In genomic region chr11:18588297-18589252, GRCh38 we compare ENCODE assay signal across 1 cellular context.
TF ChIP-seq lines count a peak whose summit lies in the region.

Gene UEVLD (minus strand): TSS chr11:18588734. CDS start chr11:18588654, 80 bp downstream.

TF ChIP-seq in GM12878, 131 proteins besides CTCF, POLR2A, EP300 and RAD21 (continued from another document and continues in another):
- TF ChIP-seq, protein P1, sequence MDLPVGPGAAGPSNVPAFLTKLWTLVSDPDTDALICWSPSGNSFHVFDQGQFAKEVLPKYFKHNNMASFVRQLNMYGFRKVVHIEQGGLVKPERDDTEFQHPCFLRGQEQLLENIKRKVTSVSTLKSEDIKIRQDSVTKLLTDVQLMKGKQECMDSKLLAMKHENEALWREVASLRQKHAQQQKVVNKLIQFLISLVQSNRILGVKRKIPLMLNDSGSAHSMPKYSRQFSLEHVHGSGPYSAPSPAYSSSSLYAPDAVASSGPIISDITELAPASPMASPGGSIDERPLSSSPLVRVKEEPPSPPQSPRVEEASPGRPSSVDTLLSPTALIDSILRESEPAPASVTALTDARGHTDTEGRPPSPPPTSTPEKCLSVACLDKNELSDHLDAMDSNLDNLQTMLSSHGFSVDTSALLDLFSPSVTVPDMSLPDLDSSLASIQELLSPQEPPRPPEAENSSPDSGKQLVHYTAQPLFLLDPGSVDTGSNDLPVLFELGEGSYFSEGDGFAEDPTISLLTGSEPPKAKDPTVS (IDR thresholded peaks at IDR 0.05; ENCODE audit: low read depth, low read length): no peak
- no peak for TF ChIP-seq IRF5 (IDR thresholded peaks at IDR 0.05; ENCODE audit: borderline replicate concordance)
- no peak for TF ChIP-seq ZNF217 (IDR thresholded peaks at IDR 0.05)
- TF ChIP-seq SRF (IDR thresholded peaks at IDR 0.05; ENCODE audit: low read depth in 2 of 2, low read length in 2 of 2): no peak
- TF ChIP-seq ELK1 (IDR thresholded peaks at IDR 0.05; ENCODE audit: low read depth, low read length): 0 out of 2 replicates have a peak, but pooled peaks have one; percentile 57
- TF ChIP-seq TCF3 (IDR thresholded peaks at IDR 0.05; ENCODE audit: borderline replicate concordance, insufficient read depth, low read depth, low read length): no peak
- no peak; the same call in 1 of the 2 replicates for TF ChIP-seq SMARCA5 (IDR thresholded peaks at IDR 0.05)
- peak; percentile 50 for TF ChIP-seq NR2C1 (IDR thresholded peaks at IDR 0.05)
- no peak for TF ChIP-seq SIN3A (IDR thresholded peaks at IDR 0.05; ENCODE audit: low read depth, low read length)
- peak; percentile 54 for TF ChIP-seq SP1 (IDR thresholded peaks at IDR 0.05; ENCODE audit: low read depth, low read length)
- TF ChIP-seq ZNF384 (IDR thresholded peaks at IDR 0.05; ENCODE audit: borderline replicate concordance, low read depth, low read length): no peak
- no peak for TF ChIP-seq MAX (IDR thresholded peaks at IDR 0.05; ENCODE audit: low read depth, low read length)
- TF ChIP-seq, protein P2, sequence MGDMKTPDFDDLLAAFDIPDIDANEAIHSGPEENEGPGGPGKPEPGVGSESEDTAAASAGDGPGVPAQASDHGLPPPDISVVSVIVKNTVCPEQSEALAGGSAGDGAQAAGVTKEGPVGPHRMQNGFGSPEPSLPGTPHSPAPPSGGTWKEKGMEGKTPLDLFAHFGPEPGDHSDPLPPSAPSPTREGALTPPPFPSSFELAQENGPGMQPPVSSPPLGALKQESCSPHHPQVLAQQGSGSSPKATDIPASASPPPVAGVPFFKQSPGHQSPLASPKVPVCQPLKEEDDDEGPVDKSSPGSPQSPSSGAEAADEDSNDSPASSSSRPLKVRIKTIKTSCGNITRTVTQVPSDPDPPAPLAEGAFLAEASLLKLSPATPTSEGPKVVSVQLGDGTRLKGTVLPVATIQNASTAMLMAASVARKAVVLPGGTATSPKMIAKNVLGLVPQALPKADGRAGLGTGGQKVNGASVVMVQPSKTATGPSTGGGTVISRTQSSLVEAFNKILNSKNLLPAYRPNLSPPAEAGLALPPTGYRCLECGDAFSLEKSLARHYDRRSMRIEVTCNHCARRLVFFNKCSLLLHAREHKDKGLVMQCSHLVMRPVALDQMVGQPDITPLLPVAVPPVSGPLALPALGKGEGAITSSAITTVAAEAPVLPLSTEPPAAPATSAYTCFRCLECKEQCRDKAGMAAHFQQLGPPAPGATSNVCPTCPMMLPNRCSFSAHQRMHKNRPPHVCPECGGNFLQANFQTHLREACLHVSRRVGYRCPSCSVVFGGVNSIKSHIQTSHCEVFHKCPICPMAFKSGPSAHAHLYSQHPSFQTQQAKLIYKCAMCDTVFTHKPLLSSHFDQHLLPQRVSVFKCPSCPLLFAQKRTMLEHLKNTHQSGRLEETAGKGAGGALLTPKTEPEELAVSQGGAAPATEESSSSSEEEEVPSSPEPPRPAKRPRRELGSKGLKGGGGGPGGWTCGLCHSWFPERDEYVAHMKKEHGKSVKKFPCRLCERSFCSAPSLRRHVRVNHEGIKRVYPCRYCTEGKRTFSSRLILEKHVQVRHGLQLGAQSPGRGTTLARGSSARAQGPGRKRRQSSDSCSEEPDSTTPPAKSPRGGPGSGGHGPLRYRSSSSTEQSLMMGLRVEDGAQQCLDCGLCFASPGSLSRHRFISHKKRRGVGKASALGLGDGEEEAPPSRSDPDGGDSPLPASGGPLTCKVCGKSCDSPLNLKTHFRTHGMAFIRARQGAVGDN (IDR thresholded peaks at IDR 0.05): no peak
- TF ChIP-seq BACH1 (IDR thresholded peaks at IDR 0.05; ENCODE audit: borderline replicate concordance): peak; percentile 40; the same call in 1 of the 2 replicates
- TF ChIP-seq, protein P3, sequence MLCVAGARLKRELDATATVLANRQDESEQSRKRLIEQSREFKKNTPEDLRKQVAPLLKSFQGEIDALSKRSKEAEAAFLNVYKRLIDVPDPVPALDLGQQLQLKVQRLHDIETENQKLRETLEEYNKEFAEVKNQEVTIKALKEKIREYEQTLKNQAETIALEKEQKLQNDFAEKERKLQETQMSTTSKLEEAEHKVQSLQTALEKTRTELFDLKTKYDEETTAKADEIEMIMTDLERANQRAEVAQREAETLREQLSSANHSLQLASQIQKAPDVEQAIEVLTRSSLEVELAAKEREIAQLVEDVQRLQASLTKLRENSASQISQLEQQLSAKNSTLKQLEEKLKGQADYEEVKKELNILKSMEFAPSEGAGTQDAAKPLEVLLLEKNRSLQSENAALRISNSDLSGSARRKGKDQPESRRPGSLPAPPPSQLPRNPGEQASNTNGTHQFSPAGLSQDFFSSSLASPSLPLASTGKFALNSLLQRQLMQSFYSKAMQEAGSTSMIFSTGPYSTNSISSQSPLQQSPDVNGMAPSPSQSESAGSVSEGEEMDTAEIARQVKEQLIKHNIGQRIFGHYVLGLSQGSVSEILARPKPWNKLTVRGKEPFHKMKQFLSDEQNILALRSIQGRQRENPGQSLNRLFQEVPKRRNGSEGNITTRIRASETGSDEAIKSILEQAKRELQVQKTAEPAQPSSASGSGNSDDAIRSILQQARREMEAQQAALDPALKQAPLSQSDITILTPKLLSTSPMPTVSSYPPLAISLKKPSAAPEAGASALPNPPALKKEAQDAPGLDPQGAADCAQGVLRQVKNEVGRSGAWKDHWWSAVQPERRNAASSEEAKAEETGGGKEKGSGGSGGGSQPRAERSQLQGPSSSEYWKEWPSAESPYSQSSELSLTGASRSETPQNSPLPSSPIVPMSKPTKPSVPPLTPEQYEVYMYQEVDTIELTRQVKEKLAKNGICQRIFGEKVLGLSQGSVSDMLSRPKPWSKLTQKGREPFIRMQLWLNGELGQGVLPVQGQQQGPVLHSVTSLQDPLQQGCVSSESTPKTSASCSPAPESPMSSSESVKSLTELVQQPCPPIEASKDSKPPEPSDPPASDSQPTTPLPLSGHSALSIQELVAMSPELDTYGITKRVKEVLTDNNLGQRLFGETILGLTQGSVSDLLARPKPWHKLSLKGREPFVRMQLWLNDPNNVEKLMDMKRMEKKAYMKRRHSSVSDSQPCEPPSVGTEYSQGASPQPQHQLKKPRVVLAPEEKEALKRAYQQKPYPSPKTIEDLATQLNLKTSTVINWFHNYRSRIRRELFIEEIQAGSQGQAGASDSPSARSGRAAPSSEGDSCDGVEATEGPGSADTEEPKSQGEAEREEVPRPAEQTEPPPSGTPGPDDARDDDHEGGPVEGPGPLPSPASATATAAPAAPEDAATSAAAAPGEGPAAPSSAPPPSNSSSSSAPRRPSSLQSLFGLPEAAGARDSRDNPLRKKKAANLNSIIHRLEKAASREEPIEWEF (IDR thresholded peaks at IDR 0.05; ENCODE audit: insufficient replicate concordance, low read depth, low read length): no peak
- no peak for TF ChIP-seq HCFC1 (IDR thresholded peaks at IDR 0.05; ENCODE audit: low read length)
- TF ChIP-seq FOXK2 (IDR thresholded peaks at IDR 0.05): no peak
- no peak for TF ChIP-seq ZBTB11 (CRISPR knock-in tag; IDR thresholded peaks at IDR 0.05)
- TF ChIP-seq RELA (IDR thresholded peaks at IDR 0.05; ENCODE audit: borderline replicate concordance, partially characterized antibody): peak; percentile 45
- TF ChIP-seq SREBF2 (IDR thresholded peaks at IDR 0.05; ENCODE audit: low read length): no peak
- no peak for TF ChIP-seq HDGF (IDR thresholded peaks at IDR 0.05)
- no peak for TF ChIP-seq ATF7 (IDR thresholded peaks at IDR 0.05; ENCODE audit: low read depth)
- peak; percentile 27; the same call in 1 of the 2 replicates for TF ChIP-seq CREM (IDR thresholded peaks at IDR 0.05; ENCODE audit: low read depth)
- no peak for TF ChIP-seq JUND (IDR thresholded peaks at IDR 0.05; ENCODE audit: low read depth, low read length)
- no peak for TF ChIP-seq STAT3 (IDR thresholded peaks at IDR 0.05; ENCODE audit: low read depth, low read length)
- TF ChIP-seq, protein P4, sequence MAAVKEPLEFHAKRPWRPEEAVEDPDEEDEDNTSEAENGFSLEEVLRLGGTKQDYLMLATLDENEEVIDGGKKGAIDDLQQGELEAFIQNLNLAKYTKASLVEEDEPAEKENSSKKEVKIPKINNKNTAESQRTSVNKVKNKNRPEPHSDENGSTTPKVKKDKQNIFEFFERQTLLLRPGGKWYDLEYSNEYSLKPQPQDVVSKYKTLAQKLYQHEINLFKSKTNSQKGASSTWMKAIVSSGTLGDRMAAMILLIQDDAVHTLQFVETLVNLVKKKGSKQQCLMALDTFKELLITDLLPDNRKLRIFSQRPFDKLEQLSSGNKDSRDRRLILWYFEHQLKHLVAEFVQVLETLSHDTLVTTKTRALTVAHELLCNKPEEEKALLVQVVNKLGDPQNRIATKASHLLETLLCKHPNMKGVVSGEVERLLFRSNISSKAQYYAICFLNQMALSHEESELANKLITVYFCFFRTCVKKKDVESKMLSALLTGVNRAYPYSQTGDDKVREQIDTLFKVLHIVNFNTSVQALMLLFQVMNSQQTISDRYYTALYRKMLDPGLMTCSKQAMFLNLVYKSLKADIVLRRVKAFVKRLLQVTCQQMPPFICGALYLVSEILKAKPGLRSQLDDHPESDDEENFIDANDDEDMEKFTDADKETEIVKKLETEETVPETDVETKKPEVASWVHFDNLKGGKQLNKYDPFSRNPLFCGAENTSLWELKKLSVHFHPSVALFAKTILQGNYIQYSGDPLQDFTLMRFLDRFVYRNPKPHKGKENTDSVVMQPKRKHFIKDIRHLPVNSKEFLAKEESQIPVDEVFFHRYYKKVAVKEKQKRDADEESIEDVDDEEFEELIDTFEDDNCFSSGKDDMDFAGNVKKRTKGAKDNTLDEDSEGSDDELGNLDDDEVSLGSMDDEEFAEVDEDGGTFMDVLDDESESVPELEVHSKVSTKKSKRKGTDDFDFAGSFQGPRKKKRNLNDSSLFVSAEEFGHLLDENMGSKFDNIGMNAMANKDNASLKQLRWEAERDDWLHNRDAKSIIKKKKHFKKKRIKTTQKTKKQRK (IDR thresholded peaks at IDR 0.05; ENCODE audit: low read depth, low read length): no peak
- TF ChIP-seq, protein P5, sequence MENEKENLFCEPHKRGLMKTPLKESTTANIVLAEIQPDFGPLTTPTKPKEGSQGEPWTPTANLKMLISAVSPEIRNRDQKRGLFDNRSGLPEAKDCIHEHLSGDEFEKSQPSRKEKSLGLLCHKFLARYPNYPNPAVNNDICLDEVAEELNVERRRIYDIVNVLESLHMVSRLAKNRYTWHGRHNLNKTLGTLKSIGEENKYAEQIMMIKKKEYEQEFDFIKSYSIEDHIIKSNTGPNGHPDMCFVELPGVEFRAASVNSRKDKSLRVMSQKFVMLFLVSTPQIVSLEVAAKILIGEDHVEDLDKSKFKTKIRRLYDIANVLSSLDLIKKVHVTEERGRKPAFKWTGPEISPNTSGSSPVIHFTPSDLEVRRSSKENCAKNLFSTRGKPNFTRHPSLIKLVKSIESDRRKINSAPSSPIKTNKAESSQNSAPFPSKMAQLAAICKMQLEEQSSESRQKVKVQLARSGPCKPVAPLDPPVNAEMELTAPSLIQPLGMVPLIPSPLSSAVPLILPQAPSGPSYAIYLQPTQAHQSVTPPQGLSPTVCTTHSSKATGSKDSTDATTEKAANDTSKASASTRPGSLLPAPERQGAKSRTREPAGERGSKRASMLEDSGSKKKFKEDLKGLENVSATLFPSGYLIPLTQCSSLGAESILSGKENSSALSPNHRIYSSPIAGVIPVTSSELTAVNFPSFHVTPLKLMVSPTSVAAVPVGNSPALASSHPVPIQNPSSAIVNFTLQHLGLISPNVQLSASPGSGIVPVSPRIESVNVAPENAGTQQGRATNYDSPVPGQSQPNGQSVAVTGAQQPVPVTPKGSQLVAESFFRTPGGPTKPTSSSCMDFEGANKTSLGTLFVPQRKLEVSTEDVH (IDR thresholded peaks at IDR 0.05; ENCODE audit: low read depth, partially characterized antibody): peak; percentile 40
- TF ChIP-seq WRNIP1 (IDR thresholded peaks at IDR 0.05; ENCODE audit: borderline replicate concordance, low read depth, low read length): no peak
